16 cellular contexts compared by ENCODE assay signal in the genomic region with DNA sequence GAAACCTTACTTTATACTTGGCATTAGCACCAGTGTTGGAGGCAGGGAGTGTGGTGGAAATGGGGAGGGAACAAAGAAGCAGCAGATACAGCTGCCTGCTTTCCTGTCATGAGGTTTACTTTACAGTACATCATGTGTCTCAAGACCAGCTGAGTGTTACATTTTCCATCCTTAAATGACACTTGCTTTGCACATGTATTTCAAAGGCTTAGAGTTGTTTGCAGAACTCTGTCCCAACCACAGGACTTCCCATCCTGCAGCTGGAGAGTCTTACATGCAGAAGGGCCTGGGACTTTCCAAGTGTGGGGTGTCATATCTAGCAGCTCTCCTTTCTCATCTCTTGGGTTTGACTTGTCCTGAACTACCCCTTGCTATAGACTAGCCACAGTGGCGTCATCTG.
DNase-seq lines count a peak whose midpoint lies in the region; ATAC-seq, FAIRE-seq and TF ChIP-seq lines count a peak whose summit lies in the region.
"Had no signal": no experiment of that assay in that cellular context is flagged by ENCODE, and none has a peak within 500 bp of the region (broad histone marks: within the 10 kb centered on the region; RNA-seq: fewer than 3 reads in every experiment).

No MANE protein-coding gene starts in this region.

- peak; percentile 10 for DNase-seq in GM06990 (ENCODE audit: extremely low read depth, insufficient read length)
- peak; percentile 71 for DNase-seq in MM.1S
- no peak for DNase-seq in left lung
- no peak for DNase-seq in DMS53 treated with DMSO at 0.1 percent for 48 hours (lab: John Stamatoyannopoulos, UW; ENCODE audit: unreplicated experiment)
- DNase-seq in frontal cortex (ENCODE audit: low spot score in 2 of 2), result no peak
- DNase-seq in 8988T, result no peak
- DNase-seq: activated CD4-positive, CD25-positive, alpha-beta regulatory T cell treated with anti-CD3 and anti-CD28 coated beads, Interleukin-2, amount 50 U/mL, for 72 hours; AML-193; HFFc6; NCI-H1436; NCI-H774 had no signal

- no peak overlapping the region for H3K9ac ChIP-seq in MM.1S (ENCODE audit: low read length)

- no peaks in the 10 kb centered on the region for H4K20me1 ChIP-seq in MM.1S (ENCODE audit: insufficient read depth, low read length)

- peak overlapping the region; percentile 24; the same call in 1 of the 2 replicates for H3K4me2 ChIP-seq in MM.1S (ENCODE audit: low read depth, low read length)

- FAIRE-seq in frontal cortex (lab: Jason Lieb, UNC), result no peak
- FAIRE-seq: small intestine had no signal

- TF ChIP-seq CTCF in GM06990 (IDR thresholded peaks at IDR 0.05; ENCODE audit: insufficient read depth, low read length, poor library complexity, severe bottlenecking), result no peak
- no peak for TF ChIP-seq CTCF in MM.1S (IDR thresholded peaks at IDR 0.05; ENCODE audit: low read length)
- no peak for TF ChIP-seq CTCF in left lung (IDR thresholded peaks at IDR 0.05)

- H3K4me1 ChIP-seq in MM.1S (ENCODE audit: low read length), result peaks cover 6% of the 10 kb centered on the region; the same call in 1 of the 2 replicates
- H3K4me1 ChIP-seq in left lung, result peaks cover 0 to 5% of the 10 kb centered on the region in 2 donors

- no peaks in the 10 kb centered on the region for H3K9me2 ChIP-seq in MM.1S (replicated peaks; ENCODE audit: insufficient read depth, low read length)

- 0 out of 2 replicates have a peak, but pooled peaks cover 7% of the 10 kb centered on the region for H3F3A ChIP-seq in MM.1S (ENCODE audit: insufficient read depth, low read length)

- peak overlapping the region; percentile 54; the same call in 1 of the 2 replicates for H3K27ac ChIP-seq in MM.1S (ENCODE audit: low read length)
- no peak overlapping the region for H3K27ac ChIP-seq in left lung
- H3K27ac ChIP-seq: epithelial cell of prostate had no signal

- H3K36me3 ChIP-seq in GM06990 (ENCODE audit: control insufficient read depth, insufficient read depth, low read length), result no peaks in the 10 kb centered on the region
- no peaks in the 10 kb centered on the region for H3K36me3 ChIP-seq in MM.1S (replicated peaks; ENCODE audit: insufficient read depth, low read length)
- no peaks in the 10 kb centered on the region for H3K36me3 ChIP-seq in left lung

- H3K79me2 ChIP-seq in MM.1S (ENCODE audit: low read length), result no peaks in the 10 kb centered on the region

- H3K4me3 ChIP-seq in GM06990 (replicated peaks; ENCODE audit: low read depth, low read length) (no peak overlapping the region), MM.1S (ENCODE audit: low read length) (no peak overlapping the region), left lung (no peak overlapping the region)

- H2AFZ ChIP-seq in MM.1S (ENCODE audit: low read length), result no peak overlapping the region

- intact Hi-C loops in left lung (cut with DNase I), result no loop called here

- peak; percentile 78 for ATAC-seq in GM19463 (IDR thresholded peaks at IDR 0.05; ENCODE audit: unreplicated experiment)
- ATAC-seq in left lung, result peak; percentile 65
- ATAC-seq in GM19455 (IDR thresholded peaks at IDR 0.05; ENCODE audit: unreplicated experiment), result no peak
- ATAC-seq: natural killer cell treated with Interleukin-12 subunit alpha and Interleukin-12 subunit beta and Interleukin-15 and Interleukin-18, amount 100 ng/mL, for 72 hours had no signal

- no peaks in the 10 kb centered on the region for H3K27me3 ChIP-seq in GM06990 (replicated peaks; ENCODE audit: control insufficient read depth, insufficient read depth, low read length)
- no peaks in the 10 kb centered on the region for H3K27me3 ChIP-seq in MM.1S (replicated peaks; ENCODE audit: insufficient read depth, low read length)
- H3K27me3 ChIP-seq in left lung, result no peaks in the 10 kb centered on the region

- no peaks in the 10 kb centered on the region for H3K9me3 ChIP-seq in MM.1S (replicated peaks; ENCODE audit: insufficient read depth, low read length)
- no peaks in the 10 kb centered on the region for H3K9me3 ChIP-seq in left lung

Comparison
In these comparisons a context has a peak if more than half of its experiments do, and no peak if none do; other contexts are left out.
1. DNase-seq: peak in GM06990 (single experiment) and MM.1S (single experiment); none in left lung (0 of 2), DMS53 treated with DMSO at 0.1 percent for 48 hours (single experiment), frontal cortex (0 of 2) and 8988T (single experiment).